Comparison of ENCODE assay signal across 8 cellular contexts in genomic region chr22:37560682-37561208, GRCh38. TPM values are rescaled to one million over a fixed set of nuclear protein-coding genes. Genes with fewer than 3 reads are reported as not detected.
DNase-seq lines count a peak whose midpoint lies in the region; ATAC-seq and TF ChIP-seq lines count a peak whose summit lies in the region.

No MANE protein-coding gene starts in this region.

- no peaks in the 10 kb centered on the region for H3F3A ChIP-seq in neural cell (ENCODE audit: insufficient read depth, low read length, poor library complexity, severe bottlenecking)

- no peak for TF ChIP-seq EP300 in neural cell (conservative IDR thresholded peaks at IDR 0.05; ENCODE audit: poor library complexity, severe bottlenecking)

- H3K4me2 ChIP-seq in fibroblast of lung (ENCODE audit: extremely low read depth, insufficient read depth, low read length) (peak overlapping the region; percentile 95), neural cell (ENCODE audit: low read length) (no peak overlapping the region)

- DNase-seq in BE2C: no peak
- DNase-seq in RWPE2 (ENCODE audit: low spot score): no peak
- peak; percentile 42 to 75 for DNase-seq in fibroblast of lung (ENCODE audit: low read depth in 2 of 2)
- DNase-seq in NCI-H1694 (lab: John Stamatoyannopoulos, UW): no peak
- no peak for DNase-seq in activated CD4-positive, CD25-positive, alpha-beta regulatory T cell (lab: John Stamatoyannopoulos, UW)

- H3K27me3 ChIP-seq in BE2C (peaks cover 22% of the 10 kb centered on the region), RWPE2 (ENCODE audit: insufficient read depth, poor library complexity, severe bottlenecking) (no peaks in the 10 kb centered on the region), fibroblast of lung (ENCODE audit: control insufficient read depth, insufficient read depth, low read length) (no peaks in the 10 kb centered on the region), neural cell (ENCODE audit: insufficient read depth, low read depth, low read length) (peaks cover 31% of the 10 kb centered on the region)

- H3K9me3 ChIP-seq in BE2C (no peaks in the 10 kb centered on the region), RWPE2 (ENCODE audit: severe bottlenecking) (no peaks in the 10 kb centered on the region), fibroblast of lung (ENCODE audit: control insufficient read depth, insufficient read depth, low read depth, low read length) (no peaks in the 10 kb centered on the region), neural cell (ENCODE audit: low read length) (no peaks in the 10 kb centered on the region)

- H3K9ac ChIP-seq in fibroblast of lung (ENCODE audit: insufficient read depth, low read length) (peak overlapping the region; percentile 84), neural cell (ENCODE audit: low read length) (no peak overlapping the region)

- H3K79me2 ChIP-seq in fibroblast of lung (ENCODE audit: control insufficient read depth, insufficient read depth, low read length) (peaks cover 47% of the 10 kb centered on the region), neural cell (replicated peaks; ENCODE audit: insufficient read depth, low read length) (no peaks in the 10 kb centered on the region)

- H3K9me2 ChIP-seq in neural cell (ENCODE audit: insufficient read depth, low read length): no peaks in the 10 kb centered on the region

- H4K20me1 ChIP-seq in fibroblast of lung (ENCODE audit: control insufficient read depth, extremely low read depth, insufficient read depth, low read length): peaks cover 4% of the 10 kb centered on the region
- H4K20me1 ChIP-seq in neural cell (ENCODE audit: insufficient read depth): no peaks in the 10 kb centered on the region

- H3K4me3 ChIP-seq in BE2C (ENCODE audit: low read depth, low read length) (peak overlapping the region; percentile 33), RWPE2 (ENCODE audit: severe bottlenecking) (peak overlapping the region; percentile 98), fibroblast of lung (replicated peaks in 1 of 4; ENCODE audit: control extremely low read depth in 1 of 4, insufficient read depth in 1 of 4, low read depth in 3 of 4, low read length in 4 of 4) (peak overlapping the region; percentile 68 to 96 (median 86)), neural cell (ENCODE audit: low read length) (peak overlapping the region; percentile 57)

- H3K4me1 ChIP-seq in BE2C (no peaks in the 10 kb centered on the region; the same call in 1 of the 2 replicates), RWPE2 (ENCODE audit: insufficient read depth, poor library complexity, severe bottlenecking) (peaks cover 28% of the 10 kb centered on the region), fibroblast of lung (ENCODE audit: control insufficient read depth, extremely low read depth, insufficient read depth, low read length) (peaks cover 27% of the 10 kb centered on the region)

- ATAC-seq in RWPE2 (ENCODE audit: low read depth) (peak; percentile 4; the same call in 1 of the 3 replicates), GM21529 (IDR thresholded peaks at IDR 0.05; ENCODE audit: unreplicated experiment) (no peak)
- ATAC-seq in activated CD4-positive, CD25-positive, alpha-beta regulatory T cell treated with anti-CD3 and anti-CD28 coated beads, Interleukin-2, amount 50 U/mL, for 24 hours: no peak

- no peak for TF ChIP-seq RAD21 in neural cell (conservative IDR thresholded peaks at IDR 0.05)

- H2AFZ ChIP-seq in fibroblast of lung (ENCODE audit: low read length) (no peak overlapping the region), neural cell (ENCODE audit: low read depth, low read length) (no peak overlapping the region)

- H3K27ac ChIP-seq in RWPE2 (ENCODE audit: poor library complexity, severe bottlenecking) (peak overlapping the region; percentile 93), fibroblast of lung (ENCODE audit: insufficient read depth, low read length) (peak overlapping the region; percentile 88), neural cell (ENCODE audit: low read length) (no peak overlapping the region)

- no peak for TF ChIP-seq CTCF in BE2C (IDR thresholded peaks at IDR 0.05; ENCODE audit: low read depth, low read length)
- TF ChIP-seq CTCF in RWPE2 (IDR thresholded peaks at IDR 0.05; ENCODE audit: poor library complexity, severe bottlenecking): no peak
- TF ChIP-seq CTCF in fibroblast of lung (conservative IDR thresholded peaks at IDR 0.05 in 1 of 2, IDR thresholded peaks at IDR 0.05 in 1 of 2; ENCODE audit: low read depth in 1 of 2, low read length in 2 of 2): no peak
- no peak for TF ChIP-seq CTCF in neural cell (IDR thresholded peaks at IDR 0.05; ENCODE audit: poor library complexity, severe bottlenecking)

- H3K36me3 ChIP-seq in BE2C (no peaks in the 10 kb centered on the region), RWPE2 (ENCODE audit: low read depth) (peaks cover 20% of the 10 kb centered on the region), fibroblast of lung (ENCODE audit: control insufficient read depth, insufficient read depth, low read length) (peaks cover under 1% of the 10 kb centered on the region), neural cell (ENCODE audit: insufficient read depth, low read length) (no peaks in the 10 kb centered on the region)

TF ChIP-seq in neural cell, 6 proteins besides CTCF, POLR2A, EP300 and RAD21:
- no peak for TF ChIP-seq TAF1 (IDR thresholded peaks at IDR 0.05; ENCODE audit: low read depth)
- no peak for TF ChIP-seq MXI1 (conservative IDR thresholded peaks at IDR 0.05; ENCODE audit: poor library complexity, severe bottlenecking)
- no peak for TF ChIP-seq POLR2AphosphoS5 (IDR thresholded peaks at IDR 0.05)
- peak; percentile 73 for TF ChIP-seq EZH2 (IDR thresholded peaks at IDR 0.05; ENCODE audit: borderline replicate concordance, insufficient read depth, low read length, poor library complexity, severe bottlenecking)
- no peak for TF ChIP-seq SMC3 (conservative IDR thresholded peaks at IDR 0.05; ENCODE audit: poor library complexity)
- TF ChIP-seq REST (IDR thresholded peaks at IDR 0.05; ENCODE audit: borderline replicate concordance): no peak

RNA-seq across cellular contexts. Expression of gene CDC42EP1, which starts 0.5 kb away (rescaled TPM):
- 2.3 TPM for polyA plus RNA-seq in BE2C (2012; ENCODE audit: insufficient read depth, insufficient read length, low read depth)
- 11.8 and 17.2 TPM in 2 replicates for total RNA-seq in fibroblast of lung
- polyA plus RNA-seq in fibroblast of lung (10.4 and 10.6 TPM in 2 replicates), neural cell (0.24 TPM in 1 of 2 replicates, not detected in the other)
- polyA plus RNA-seq in fibroblast of lung (2012): 63.6 and 69.7 TPM in 2 replicates
- polyA minus RNA-seq in fibroblast of lung (ENCODE audit: low replicate concordance) (72.6 and 80.2 TPM in 2 replicates), neural cell (not detected in 2 replicates)

RNA-seq across cellular contexts. Expression of gene LGALS2, which starts 19.1 kb away (rescaled TPM):
- polyA plus RNA-seq in BE2C (2012; ENCODE audit: insufficient read depth, insufficient read length, low read depth): not detected
- total RNA-seq in fibroblast of lung: not detected in 2 replicates
- polyA plus RNA-seq in fibroblast of lung (0.19 TPM in 1 of 2 replicates, not detected in the other), neural cell (not detected in 2 replicates)
- not detected in 2 replicates for polyA plus RNA-seq in fibroblast of lung (2012)
- polyA minus RNA-seq in fibroblast of lung (ENCODE audit: low replicate concordance) (not detected in 2 replicates), neural cell (not detected in 2 replicates)

RNA-seq across cellular contexts. Expression of gene CARD10, which starts 41.5 kb away (rescaled TPM):
- 5.1 TPM for polyA plus RNA-seq in BE2C (2012; ENCODE audit: insufficient read depth, insufficient read length, low read depth)
- 1.3 and 2.3 TPM in 2 replicates for total RNA-seq in fibroblast of lung
- polyA plus RNA-seq in fibroblast of lung (1.6 and 2.7 TPM in 2 replicates), neural cell (0.36 TPM in 1 of 2 replicates, not detected in the other)
- 3.1 and 5.4 TPM in 2 replicates for polyA plus RNA-seq in fibroblast of lung (2012)
- polyA minus RNA-seq in fibroblast of lung (ENCODE audit: low replicate concordance) (4.0 and 10.5 TPM in 2 replicates), neural cell (0.23 TPM in 1 of 2 replicates, not detected in the other)

RNA-seq across cellular contexts. Expression of gene GGA1, which starts 47.9 kb away (rescaled TPM):
- polyA plus RNA-seq in BE2C (2012; ENCODE audit: insufficient read depth, insufficient read length, low read depth): 131 TPM
- 24.7 and 27.9 TPM in 2 replicates for total RNA-seq in fibroblast of lung
- polyA plus RNA-seq in fibroblast of lung (18.0 and 23.1 TPM in 2 replicates), neural cell (57.5 and 62.2 TPM in 2 replicates)
- polyA plus RNA-seq in fibroblast of lung (2012): 17.3 and 21.9 TPM in 2 replicates
- polyA minus RNA-seq in fibroblast of lung (ENCODE audit: low replicate concordance) (17.6 and 35.7 TPM in 2 replicates), neural cell (52.9 and 54.5 TPM in 2 replicates)

Comparison
In these comparisons a context has a peak if more than half of its experiments do, and no peak if none do; other contexts are left out.
1. DNase-seq: peak in fibroblast of lung (2 of 2); none in BE2C (single experiment), RWPE2 (single experiment), NCI-H1694 (single experiment) and activated CD4-positive, CD25-positive, alpha-beta regulatory T cell (0 of 4).
2. H3K4me3 ChIP-seq: peak in every context shown above with its lines; median percentile 98 in RWPE2; 86 in fibroblast of lung; 57 in neural cell; 33 in BE2C.